ENCODE assay signal across 8 cellular contexts in the genomic region with DNA sequence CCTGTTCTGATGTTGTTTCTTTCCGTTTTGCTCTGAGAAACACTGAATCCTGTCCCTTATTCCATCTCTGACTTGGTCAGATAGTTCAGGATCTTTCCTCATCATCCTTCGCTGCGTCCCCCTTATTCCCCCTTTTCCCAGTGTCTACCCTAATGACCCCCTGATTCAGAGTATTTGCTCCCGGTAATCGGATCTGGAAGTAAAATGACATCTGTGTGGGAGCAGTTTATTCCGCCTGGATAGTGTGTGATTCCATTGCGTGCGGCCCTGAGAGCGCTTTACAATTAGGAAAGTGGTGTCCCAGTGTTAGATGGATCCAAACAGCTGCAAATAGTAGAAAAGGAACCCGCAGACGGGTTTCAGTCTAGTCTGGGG. TPM values are rescaled to one million over a fixed set of nuclear protein-coding genes. Genes with fewer than 3 reads are reported as not detected.
A peak's percentile ranks its signal among the peaks of the same experiment; 100 is the strongest.
DNase-seq lines count a peak whose midpoint lies in the region; ATAC-seq, FAIRE-seq and TF ChIP-seq lines count a peak whose summit lies in the region.

No MANE protein-coding gene starts in this region.

- in situ Hi-C loops in K562 (cut with MboI): no loop called here
- in situ Hi-C loops in HepG2 (cut with HindIII; ENCODE audit: extremely low pct_ligation_motif_present, low pct_unique_long_range_greater_than_20kb): no loop called here

- H3K9me1 ChIP-seq in K562 (ENCODE audit: control insufficient read depth, insufficient read depth, low read length): no peaks in the 10 kb centered on the region

- FAIRE-seq in K562 (lab: Jason Lieb, UNC): peak; percentile 54
- peak; percentile 49 for FAIRE-seq in HepG2 (lab: Jason Lieb, UNC)

- H3K36me3 ChIP-seq in BE2C (peaks cover 35% of the 10 kb centered on the region), HUES64 (ENCODE audit: insufficient read depth, low read length) (peaks cover 41% of the 10 kb centered on the region), K562 (ENCODE audit: control insufficient read depth, insufficient read depth, low read length) (peaks cover 39% of the 10 kb centered on the region; the same call in 2 of the 3 replicates), HepG2 (replicated peaks in 1 of 2; ENCODE audit: control insufficient read depth in 1 of 2, insufficient read depth in 2 of 2, low read length in 2 of 2) (peaks cover 4 to 23% of the 10 kb centered on the region in 2 experiments), tibial artery (peaks cover 6 to 33% (median 11%) of the 10 kb centered on the region in 3 donors)

- H3K4me1 ChIP-seq in BE2C (peaks cover 2% of the 10 kb centered on the region; the same call in 1 of the 2 replicates), HUES64 (ENCODE audit: insufficient read depth, low read length) (peaks cover 9% of the 10 kb centered on the region), K562 (replicated peaks in 1 of 2; ENCODE audit: control insufficient read depth in 2 of 2, insufficient read depth in 2 of 2, low read length in 2 of 2) (peaks cover 2 to 4% of the 10 kb centered on the region in 2 experiments; a peak in 2 of 5 replicates), HepG2 (ENCODE audit: insufficient read depth, low read length) (peaks cover 39% of the 10 kb centered on the region), tibial artery (peaks cover 0 to 26% (median 10%) of the 10 kb centered on the region in 4 donors)

- TF ChIP-seq RAD21 in K562 (CRISPR knock-in tag; conservative IDR thresholded peaks at IDR 0.05 in 1 of 2, IDR thresholded peaks at IDR 0.05 in 1 of 2): no peak
- TF ChIP-seq RAD21 in HepG2 (CRISPR knock-in tag; IDR thresholded peaks at IDR 0.05): no peak

- TF ChIP-seq EP300 in K562 (IDR thresholded peaks at IDR 0.05; ENCODE audit: low read length) (no peak), HepG2 (IDR thresholded peaks at IDR 0.05; ENCODE audit: low read depth in 2 of 2, low read length in 2 of 2) (no peak), HepG2 (CRISPR knock-in tag; IDR thresholded peaks at IDR 0.05; ENCODE audit: borderline replicate concordance) (no peak)

- H3K79me2 ChIP-seq in K562 (ENCODE audit: control insufficient read depth, insufficient read depth, low read length) (peaks cover 41% of the 10 kb centered on the region), HepG2 (ENCODE audit: insufficient read depth, low read length) (peaks cover 35% of the 10 kb centered on the region)

- no peaks in the 10 kb centered on the region for H4K20me1 ChIP-seq in K562 (replicated peaks; ENCODE audit: control insufficient read depth, insufficient read depth, low read length)
- no peaks in the 10 kb centered on the region; the same call in 1 of the 2 replicates for H4K20me1 ChIP-seq in HepG2 (ENCODE audit: insufficient read depth, low read length)

- H3K27me3 ChIP-seq in BE2C (no peaks in the 10 kb centered on the region), HUES64 (ENCODE audit: insufficient read depth, low read length) (no peaks in the 10 kb centered on the region), K562 (ENCODE audit: control insufficient read depth in 2 of 2, insufficient read depth in 2 of 2, low read length in 2 of 2) (no peaks in the 10 kb centered on the region), HepG2 (ENCODE audit: control insufficient read depth in 1 of 2, insufficient read depth in 2 of 2, low read length in 2 of 2) (no peaks in the 10 kb centered on the region; a peak in 1 of 5 replicates), tibial artery (no peaks in the 10 kb centered on the region)

- BruUV-seq in K562 (replicated peaks; lab: Mats Ljungman, UMichigan): TSS peak; percentile 75
- BruUV-seq in HepG2 (replicated peaks; lab: Mats Ljungman, UMichigan): TSS peak; percentile 82

- 5% methylated on average over 11 of the region's 11 CpGs for WGBS in HUES64
- 0% methylated on average over 11 of the region's 11 CpGs for WGBS in K562 (ENCODE audit: insufficient coverage, low coverage, missing lambda C conversion rate)
- 1% methylated on average over 11 of the region's 11 CpGs for WGBS in HepG2 (ENCODE audit: low lambda C conversion rate)

- DNase-seq in BE2C (no peak), K562 (ENCODE audit: extremely low read depth in 1 of 4, low spot score in 3 of 4) (no peak), HepG2 (ENCODE audit: low spot score) (no peak), tibial artery (no peak)

- no peak for TF ChIP-seq CTCF in BE2C (IDR thresholded peaks at IDR 0.05; ENCODE audit: low read depth, low read length)
- TF ChIP-seq CTCF in K562 (IDR thresholded peaks at IDR 0.05 in 2 of 3, conservative IDR thresholded peaks at IDR 0.05 in 1 of 3; ENCODE audit: insufficient read depth in 2 of 3, low read depth in 1 of 3, low read length in 3 of 3): no peak
- no peak for TF ChIP-seq CTCF in HepG2 (CRISPR knock-in tag; IDR thresholded peaks at IDR 0.05)
- TF ChIP-seq CTCF in tibial artery (IDR thresholded peaks at IDR 0.05): no peak

- H3K4me2 ChIP-seq in K562 (ENCODE audit: insufficient read depth, low read length) (peak overlapping the region; percentile 93), HepG2 (ENCODE audit: low read depth, low read length) (peak overlapping the region; percentile 72)

- POLR2A ChIA-PET in K562 (lab: Yijun Ruan, JAX): interaction anchor here (0.7 to 0.8 kb wide), 2 partner anchors 9 to 37 kb away, joined by 3 read pairs; no protein-coding TSS in a partner anchor
- POLR2A ChIA-PET in HepG2 (lab: Yijun Ruan, JAX): interaction anchor here (0.9 to 6.0 kb wide), 4 partner anchors 9 to 89 kb away, joined by 3 to 98 read pairs (median 6); a partner anchor contains a TSS

- CTCF ChIA-PET in K562 (lab: Yijun Ruan, JAX; ENCODE audit: low intra/inter-chr PET ratio): no interaction called here
- CTCF ChIA-PET in HepG2 (lab: Yijun Ruan, JAX; ENCODE audit: low intra/inter-chr PET ratio, low total read pairs): no interaction called here

- H3K4me3 ChIP-seq in BE2C (ENCODE audit: low read depth, low read length) (peak overlapping the region; percentile 100), HUES64 (ENCODE audit: low read length) (peak overlapping the region; percentile 86), K562 (peak overlapping the region; percentile 72), HepG2 (replicated peaks in 1 of 3; ENCODE audit: insufficient read depth in 1 of 3, low read depth in 2 of 3, low read length in 3 of 3) (peak overlapping the region; percentile 84 to 100 (median 95)), tibial artery (peak overlapping the region; percentile 74 to 78)

- H2AFZ ChIP-seq in K562 (ENCODE audit: low read depth, low read length) (peak overlapping the region; percentile 86; the same call in 1 of the 2 replicates), HepG2 (ENCODE audit: low read length) (no peak overlapping the region)

- H3K9me3 ChIP-seq in BE2C (no peaks in the 10 kb centered on the region), HUES64 (ENCODE audit: insufficient read depth, low read depth, low read length) (no peaks in the 10 kb centered on the region), K562 (replicated peaks; ENCODE audit: control insufficient read depth, insufficient read depth, low read depth, low read length) (no peaks in the 10 kb centered on the region), HepG2 (ENCODE audit: low read length) (no peaks in the 10 kb centered on the region), tibial artery (no peaks in the 10 kb centered on the region)

- H3K27ac ChIP-seq in HUES64 (ENCODE audit: low read depth, low read length) (0 out of 2 replicates have a peak overlapping the region, but pooled peaks have one; percentile 67), K562 (ENCODE audit: extremely low read depth, low read depth, low read length) (peak overlapping the region; percentile 97), HepG2 (ENCODE audit: extremely low read length, insufficient read depth, low read length) (peak overlapping the region; percentile 80), tibial artery (peak overlapping the region; percentile 78 to 84)

- H3K9ac ChIP-seq in HUES64 (ENCODE audit: low read depth, low read length) (peak overlapping the region; percentile 93), K562 (ENCODE audit: insufficient read depth in 1 of 2, low read depth in 2 of 2, low read length in 2 of 2) (peak overlapping the region; percentile 98 to 99), HepG2 (ENCODE audit: insufficient read depth, low read depth, low read length) (peak overlapping the region; percentile 97)

- intact Hi-C loops in K562 (cut with micrococcal nuclease) (no loop called here), HepG2 (cut with micrococcal nuclease; ENCODE audit: unreplicated experiment) (no loop called here), tibial artery (cut with DNase I; ENCODE audit: low total_unique reads) (no loop called here)

- no peak for TF ChIP-seq POLR2A in K562 (conservative IDR thresholded peaks at IDR 0.05)
- TF ChIP-seq POLR2A in HepG2 (IDR thresholded peaks at IDR 0.05; ENCODE audit: insufficient read depth in 1 of 2, low read depth in 2 of 2, low read length in 2 of 2): no peak

- ATAC-seq in K562 (peak; percentile 4; the same call in 1 of the 3 replicates), HepG2 (peak; percentile 15), HG03354 (IDR thresholded peaks at IDR 0.05; ENCODE audit: poor library complexity, severe bottlenecking, unreplicated experiment) (no peak), GM18511 (IDR thresholded peaks at IDR 0.05; ENCODE audit: unreplicated experiment) (no peak), HG03097 (IDR thresholded peaks at IDR 0.05; ENCODE audit: low FRiP score, unreplicated experiment) (no peak)

RNA-seq across cellular contexts. Expression of a gene that starts 0.6 kb away (rescaled TPM):
- polyA plus RNA-seq in BE2C (2012; ENCODE audit: insufficient read depth, insufficient read length, low read depth): 254 TPM
- 79.2 TPM for polyA plus RNA-seq in HUES64 (2013, experiment 1 of 2)
- 72.9 TPM for polyA plus RNA-seq in HUES64 (2013, experiment 2 of 2)
- 148 TPM in 2 replicates for total RNA-seq in K562 (2011; cell fraction: chromatin; rRNA removed; ENCODE audit: low replicate concordance)
- total RNA-seq in K562 (2011; cell fraction: nucleolus; rRNA removed): 64.6 and 67.4 TPM in 2 replicates
- total RNA-seq in K562 (2011; cell fraction: nucleoplasm; rRNA removed): 84.0 and 90.9 TPM in 2 replicates
- total RNA-seq in K562 (2014; rRNA removed) (77.1 and 87.6 TPM in 2 replicates), K562 (2014; rRNA removed; fragmentation: Illumina TruSeq; extraction: Trizol) (93.3 and 98.6 TPM in 2 replicates), K562 (2015; rRNA removed; fragmentation: Illumina TruSeq; extraction: Trizol) (85.8 and 90.9 TPM in 2 replicates), K562 (2021) (76.4 and 76.5 TPM in 2 replicates), HepG2 (2016; rRNA removed; fragmentation: Illumina TruSeq; extraction: Trizol) (94.8 and 98.8 TPM in 2 replicates)
- polyA plus RNA-seq in K562 (2011; rRNA removed) (84.1 and 111 TPM in 2 replicates), K562 (2014; fragmentation: Illumina TruSeq; extraction: Trizol) (96.4 and 114 TPM in 2 replicates), K562 (2014; fragmentation: Nextera tagmentation; extraction: Ambion mirVana) (100 to 1,000 TPM; 159 to 211 TPM), K562 (2014; rRNA removed) (79.7 and 86.4 TPM in 2 replicates), HepG2 (2011; rRNA removed) (39.1 and 59.0 TPM in 2 replicates)
- polyA plus RNA-seq in K562 (2011; cell fraction: cytosol; rRNA removed): 37.5 and 59.5 TPM in 2 replicates
- 34.1 and 46.3 TPM in 2 replicates for polyA plus RNA-seq in K562 (2011; cell fraction: nucleus; rRNA removed)
- 61.8 and 93.0 TPM in 2 replicates for polyA plus RNA-seq in K562 (2012)
- polyA minus RNA-seq in K562 (2011; rRNA and poly(A)+ RNA removed): 123 and 191 TPM in 2 replicates
- polyA minus RNA-seq in K562 (2011; cell fraction: cytosol; rRNA and poly(A)+ RNA removed): 47.2 and 50.0 TPM in 2 replicates
- 20.7 and 35.9 TPM in 2 replicates for polyA minus RNA-seq in K562 (2011; cell fraction: nucleus; rRNA and poly(A)+ RNA removed)
- total RNA-seq in HepG2 (2016; cell fraction: cytosol; rRNA removed; fragmentation: Illumina TruSeq; extraction: Trizol; ENCODE audit: low read depth): 58.6 and 75.0 TPM in 2 replicates
- 87.5 and 109 TPM in 2 replicates for total RNA-seq in HepG2 (2016; cell fraction: insoluble cytoplasmic fraction; rRNA removed; fragmentation: Illumina TruSeq; extraction: Trizol)
- total RNA-seq in HepG2 (2016; cell fraction: membrane; rRNA removed; fragmentation: Illumina TruSeq; extraction: Trizol): 55.1 and 58.3 TPM in 2 replicates
- total RNA-seq in HepG2 (2016; cell fraction: nucleus; rRNA removed; fragmentation: Illumina TruSeq; extraction: Trizol): 52.6 and 55.8 TPM in 2 replicates
- 41.9 and 50.0 TPM in 2 replicates for polyA plus RNA-seq in HepG2 (2011; cell fraction: cytosol; rRNA removed)
- 16.2 and 19.6 TPM in 2 replicates for polyA plus RNA-seq in HepG2 (2011; cell fraction: nucleus; rRNA removed)
- polyA plus RNA-seq in HepG2 (2012): 50.6 and 61.7 TPM in 2 replicates
- polyA plus RNA-seq in HepG2 (2016; cell fraction: cytosol; fragmentation: Illumina TruSeq; extraction: Trizol; ENCODE audit: low read depth): 44.0 and 51.8 TPM in 2 replicates
- 98.2 and 115 TPM in 2 replicates for polyA plus RNA-seq in HepG2 (2016; cell fraction: insoluble cytoplasmic fraction; fragmentation: Illumina TruSeq; extraction: Trizol; ENCODE audit: low read depth)
- 42.6 and 42.8 TPM in 2 replicates for polyA plus RNA-seq in HepG2 (2016; cell fraction: membrane; fragmentation: Illumina TruSeq; extraction: Trizol; ENCODE audit: low read depth)
- polyA plus RNA-seq in HepG2 (2016; cell fraction: nucleus; fragmentation: Illumina TruSeq; extraction: Trizol; ENCODE audit: insufficient read depth, low read depth): 76.3 and 79.7 TPM in 2 replicates
- 28.2 and 51.0 TPM in 2 replicates for polyA minus RNA-seq in HepG2 (2011; rRNA and poly(A)+ RNA removed; ENCODE audit: low replicate concordance)
- 38.0 and 41.7 TPM in 2 replicates for polyA minus RNA-seq in HepG2 (2011; cell fraction: cytosol; rRNA and poly(A)+ RNA removed)
- 37.7 and 41.8 TPM in 2 replicates for polyA minus RNA-seq in HepG2 (2011; cell fraction: nucleus; rRNA and poly(A)+ RNA removed)

RNA-seq across cellular contexts. Expression of a gene that starts 53.9 kb away (rescaled TPM):
- 79.1 TPM for polyA plus RNA-seq in BE2C (2012; ENCODE audit: insufficient read depth, insufficient read length, low read depth)
- 51.1 TPM for polyA plus RNA-seq in HUES64 (2013, experiment 1 of 2)
- 52.4 TPM for polyA plus RNA-seq in HUES64 (2013, experiment 2 of 2)
- total RNA-seq in K562 (2011; cell fraction: chromatin; rRNA removed; ENCODE audit: low replicate concordance): 3.8 and 10.3 TPM in 2 replicates
- total RNA-seq in K562 (2011; cell fraction: nucleolus; rRNA removed): 8.0 and 9.5 TPM in 2 replicates
- 5.1 and 5.5 TPM in 2 replicates for total RNA-seq in K562 (2011; cell fraction: nucleoplasm; rRNA removed)
- 5.3 and 6.8 TPM in 2 replicates for total RNA-seq in K562 (2014; rRNA removed)
- 2.7 and 3.5 TPM in 2 replicates for total RNA-seq in K562 (2014; rRNA removed; fragmentation: Illumina TruSeq; extraction: Trizol)
- total RNA-seq in K562 (2015; rRNA removed; fragmentation: Illumina TruSeq; extraction: Trizol): 4.2 and 4.8 TPM in 2 replicates
- 7.8 and 8.9 TPM in 2 replicates for total RNA-seq in K562 (2021)
- polyA plus RNA-seq in K562 (2011; rRNA removed): 3.1 and 5.0 TPM in 2 replicates
- polyA plus RNA-seq in K562 (2011; cell fraction: cytosol; rRNA removed): 4.7 and 5.2 TPM in 2 replicates
- polyA plus RNA-seq in K562 (2011; cell fraction: nucleus; rRNA removed): 8.7 and 9.7 TPM in 2 replicates
- polyA plus RNA-seq in K562 (2012): 7.9 and 8.1 TPM in 2 replicates
- 5.4 and 5.8 TPM in 2 replicates for polyA plus RNA-seq in K562 (2014; fragmentation: Illumina TruSeq; extraction: Trizol)
- under 1 TPM; 0.63 to 0.70 TPM for polyA plus RNA-seq in K562 (2014; fragmentation: Nextera tagmentation; extraction: Ambion mirVana)
- polyA plus RNA-seq in K562 (2014; rRNA removed): 4.9 and 6.3 TPM in 2 replicates
- polyA minus RNA-seq in K562 (2011; rRNA and poly(A)+ RNA removed): 4.1 and 5.3 TPM in 2 replicates
- polyA minus RNA-seq in K562 (2011; cell fraction: cytosol; rRNA and poly(A)+ RNA removed): 5.9 and 7.4 TPM in 2 replicates
- polyA minus RNA-seq in K562 (2011; cell fraction: nucleus; rRNA and poly(A)+ RNA removed): 6.7 and 9.0 TPM in 2 replicates
- 30.4 and 30.5 TPM in 2 replicates for total RNA-seq in HepG2 (2016; rRNA removed; fragmentation: Illumina TruSeq; extraction: Trizol)
- 6.2 and 6.9 TPM in 2 replicates for total RNA-seq in HepG2 (2016; cell fraction: cytosol; rRNA removed; fragmentation: Illumina TruSeq; extraction: Trizol; ENCODE audit: low read depth)
- 28.0 and 31.0 TPM in 2 replicates for total RNA-seq in HepG2 (2016; cell fraction: insoluble cytoplasmic fraction; rRNA removed; fragmentation: Illumina TruSeq; extraction: Trizol)
- 20.4 and 21.7 TPM in 2 replicates for total RNA-seq in HepG2 (2016; cell fraction: membrane; rRNA removed; fragmentation: Illumina TruSeq; extraction: Trizol)
- 32.1 and 34.3 TPM in 2 replicates for total RNA-seq in HepG2 (2016; cell fraction: nucleus; rRNA removed; fragmentation: Illumina TruSeq; extraction: Trizol)
- polyA plus RNA-seq in HepG2 (2011; rRNA removed): 24.9 and 26.6 TPM in 2 replicates
- 16.9 and 18.6 TPM in 2 replicates for polyA plus RNA-seq in HepG2 (2011; cell fraction: cytosol; rRNA removed)
- 45.4 and 58.3 TPM in 2 replicates for polyA plus RNA-seq in HepG2 (2011; cell fraction: nucleus; rRNA removed)
- polyA plus RNA-seq in HepG2 (2012): 25.7 and 29.3 TPM in 2 replicates
- polyA plus RNA-seq in HepG2 (2016; cell fraction: cytosol; fragmentation: Illumina TruSeq; extraction: Trizol; ENCODE audit: low read depth): 3.1 and 3.4 TPM in 2 replicates
- 32.9 and 37.5 TPM in 2 replicates for polyA plus RNA-seq in HepG2 (2016; cell fraction: insoluble cytoplasmic fraction; fragmentation: Illumina TruSeq; extraction: Trizol; ENCODE audit: low read depth)
- polyA plus RNA-seq in HepG2 (2016; cell fraction: membrane; fragmentation: Illumina TruSeq; extraction: Trizol; ENCODE audit: low read depth): 11.6 and 11.7 TPM in 2 replicates
- polyA plus RNA-seq in HepG2 (2016; cell fraction: nucleus; fragmentation: Illumina TruSeq; extraction: Trizol; ENCODE audit: insufficient read depth, low read depth): 45.6 and 49.3 TPM in 2 replicates
- polyA minus RNA-seq in HepG2 (2011; rRNA and poly(A)+ RNA removed; ENCODE audit: low replicate concordance): 47.7 and 108 TPM in 2 replicates
- polyA minus RNA-seq in HepG2 (2011; cell fraction: cytosol; rRNA and poly(A)+ RNA removed): 27.9 and 30.8 TPM in 2 replicates
- polyA minus RNA-seq in HepG2 (2011; cell fraction: nucleus; rRNA and poly(A)+ RNA removed): 54.1 and 54.8 TPM in 2 replicates

Comparison
In these comparisons a context has a peak if more than half of its experiments do, and no peak if none do; other contexts are left out.
1. ATAC-seq: peak in K562 (single experiment) and HepG2 (single experiment); none in HG03354 (single experiment), GM18511 (single experiment) and HG03097 (single experiment).
2. Peak in every context shown above with its lines, with median percentiles within 50 percentile points of each other: H3K4me3 ChIP-seq, H3K27ac ChIP-seq and H3K9ac ChIP-seq.